19 cellular contexts compared by ENCODE assay signal in genomic region chr1:100390507-100390906, GRCh38.
"Had no signal": no experiment of that assay in that cellular context is flagged by ENCODE, and none has a peak within 500 bp of the region (broad histone marks: within the 10 kb centered on the region; RNA-seq: fewer than 3 reads in every experiment).

No MANE protein-coding gene starts in this region.

- H3K36me3 ChIP-seq: transverse colon had no signal

- H3K4me3 Mint-ChIP-seq: activated T-helper 1 cell treated with anti-CD3 and anti-CD28 coated beads, Interleukin-12 subunit alpha, Interleukin-12 subunit beta, Interleukin-2, Interleukin-4 antibody, amounts not matched to agents 30 ng/mL and 10 ng/mL and 1 ng/mL, durations not matched to agents 14 hours and 24 hours and 36 hours; nephron had no signal

- H3K4me3 ChIP-seq: body of pancreas, transverse colon, vagina had no signal

- H3K27me3 ChIP-seq: body of pancreas, transverse colon, vagina had no signal

- H3K9me3 ChIP-seq: body of pancreas, transverse colon, vagina had no signal

- H3K27ac ChIP-seq: body of pancreas, transverse colon, vagina had no signal

- H3K27ac Mint-ChIP-seq: activated T-helper 1 cell treated with anti-CD3 and anti-CD28 coated beads, Interleukin-12 subunit alpha, Interleukin-12 subunit beta, Interleukin-2, Interleukin-4 antibody, amounts not matched to agents 30 ng/mL and 10 ng/mL and 1 ng/mL, durations not matched to agents 14 hours and 24 hours and 36 hours; progenitor cell of endocrine pancreas had no signal

- H3K4me1 ChIP-seq: body of pancreas had no signal

- H3K9me3 Mint-ChIP-seq: activated T-helper 1 cell treated with anti-CD3 and anti-CD28 coated beads, Interleukin-12 subunit alpha, Interleukin-12 subunit beta, Interleukin-2, Interleukin-4 antibody, amounts not matched to agents 30 ng/mL and 10 ng/mL and 1 ng/mL, durations not matched to agents 14 hours and 24 hours and 36 hours; immature natural killer cell; nephron had no signal

- FAIRE-seq: small intestine had no signal

- H3K27me3 Mint-ChIP-seq: progenitor cell of endocrine pancreas had no signal

- ATAC-seq: body of pancreas, right cardiac atrium had no signal

- DNase-seq: activated CD4-positive, alpha-beta T cell treated with anti-CD3 and anti-CD28 coated beads, Interleukin-2, amount 50 U/mL, for 4 hours; activated naive CD4-positive, alpha-beta T cell treated with Interleukin-2 at 50 U/mL for 16 hours; amygdala; body of pancreas; cortex of kidney; effector CD4-positive, alpha-beta T cell; head of caudate nucleus; immature natural killer cell; mesendoderm; occipital lobe; right cardiac atrium; small intestine; stimulated activated CD4-positive, alpha-beta T cell treated with anti-CD3 and anti-CD28 coated beads, Interleukin-4, amount 100 ng/mL, for 24 hours; T1000; transverse colon had no signal
